Comparison of ENCODE assay signal across 1 cellular context in genomic region chr12:57782608-57783465, GRCh38.
TF ChIP-seq lines count a peak whose summit lies in the region.

TSFM (plus strand) TSS chr12:57782787; CDS start chr12:57782802, 15 bp downstream.

TF ChIP-seq in HEK293, 187 proteins besides CTCF, POLR2A, EP300 and RAD21 (continued from another document and continues in another):
- TF ChIP-seq, protein P1, sequence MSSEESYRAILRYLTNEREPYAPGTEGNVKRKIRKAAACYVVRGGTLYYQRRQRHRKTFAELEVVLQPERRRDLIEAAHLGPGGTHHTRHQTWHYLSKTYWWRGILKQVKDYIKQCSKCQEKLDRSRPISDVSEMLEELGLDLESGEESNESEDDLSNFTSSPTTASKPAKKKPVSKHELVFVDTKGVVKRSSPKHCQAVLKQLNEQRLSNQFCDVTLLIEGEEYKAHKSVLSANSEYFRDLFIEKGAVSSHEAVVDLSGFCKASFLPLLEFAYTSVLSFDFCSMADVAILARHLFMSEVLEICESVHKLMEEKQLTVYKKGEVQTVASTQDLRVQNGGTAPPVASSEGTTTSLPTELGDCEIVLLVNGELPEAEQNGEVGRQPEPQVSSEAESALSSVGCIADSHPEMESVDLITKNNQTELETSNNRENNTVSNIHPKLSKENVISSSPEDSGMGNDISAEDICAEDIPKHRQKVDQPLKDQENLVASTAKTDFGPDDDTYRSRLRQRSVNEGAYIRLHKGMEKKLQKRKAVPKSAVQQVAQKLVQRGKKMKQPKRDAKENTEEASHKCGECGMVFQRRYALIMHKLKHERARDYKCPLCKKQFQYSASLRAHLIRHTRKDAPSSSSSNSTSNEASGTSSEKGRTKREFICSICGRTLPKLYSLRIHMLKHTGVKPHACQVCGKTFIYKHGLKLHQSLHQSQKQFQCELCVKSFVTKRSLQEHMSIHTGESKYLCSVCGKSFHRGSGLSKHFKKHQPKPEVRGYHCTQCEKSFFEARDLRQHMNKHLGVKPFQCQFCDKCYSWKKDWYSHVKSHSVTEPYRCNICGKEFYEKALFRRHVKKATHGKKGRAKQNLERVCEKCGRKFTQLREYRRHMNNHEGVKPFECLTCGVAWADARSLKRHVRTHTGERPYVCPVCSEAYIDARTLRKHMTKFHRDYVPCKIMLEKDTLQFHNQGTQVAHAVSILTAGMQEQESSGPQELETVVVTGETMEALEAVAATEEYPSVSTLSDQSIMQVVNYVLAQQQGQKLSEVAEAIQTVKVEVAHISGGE (tag by site-specific recombination; conservative IDR thresholded peaks at IDR 0.05; ENCODE audit: low read depth), result peak; percentile 93
- TF ChIP-seq ZNF311 (tag by site-specific recombination; IDR thresholded peaks at IDR 0.05; ENCODE audit: borderline replicate concordance) (no peak), ZNF133 (tag by site-specific recombination; IDR thresholded peaks at IDR 0.05) (0 out of 2 replicates have a peak, but pooled peaks have one; percentile 26), ZNF292 (tag by site-specific recombination; IDR thresholded peaks at IDR 0.05; ENCODE audit: borderline replicate concordance, low read depth) (no peak), ZSCAN16 (tag by site-specific recombination; IDR thresholded peaks at IDR 0.05) (no peak; the same call in 1 of the 2 replicates), ZNF248 (tag by site-specific recombination; IDR thresholded peaks at IDR 0.05) (no peak), ZBTB6 (tag by site-specific recombination; IDR thresholded peaks at IDR 0.05) (no peak), REPIN1 (tag by site-specific recombination; IDR thresholded peaks at IDR 0.05; ENCODE audit: low read depth) (peak; percentile 84), ZNF530 (tag by site-specific recombination; IDR thresholded peaks at IDR 0.05; ENCODE audit: low read depth) (no peak), ZNF629 (tag by site-specific recombination; IDR thresholded peaks at IDR 0.05) (peak; percentile 87), ZNF791 (tag by site-specific recombination; IDR thresholded peaks at IDR 0.05) (no peak), ZNF112 (tag by site-specific recombination; IDR thresholded peaks at IDR 0.05) (no peak), ZNF366 (tag by site-specific recombination; conservative IDR thresholded peaks at IDR 0.05) (peak; percentile 69), SP3 (tag by site-specific recombination; IDR thresholded peaks at IDR 0.05) (peak; percentile 62), ZNF184 (tag by site-specific recombination; IDR thresholded peaks at IDR 0.05) (peak; percentile 73; the same call in 1 of the 2 replicates), ZNF768 (tag by site-specific recombination; IDR thresholded peaks at IDR 0.05) (no peak), ZNF155 (tag by site-specific recombination; IDR thresholded peaks at IDR 0.05) (no peak), BCL11A (tag by site-specific recombination; IDR thresholded peaks at IDR 0.05; ENCODE audit: low read depth) (no peak), SETDB1 (IDR thresholded peaks at IDR 0.05; ENCODE audit: insufficient read length, low read length) (no peak), SALL2 (tag by site-specific recombination; IDR thresholded peaks at IDR 0.05; ENCODE audit: borderline replicate concordance) (no peak), TCF7L2 (IDR thresholded peaks at IDR 0.05; ENCODE audit: borderline replicate concordance, low read depth, low read length) (no peak), GLI2 (tag by site-specific recombination; IDR thresholded peaks at IDR 0.05; ENCODE audit: borderline replicate concordance, low read depth) (no peak; the same call in 1 of the 2 replicates), ZNF394 (tag by site-specific recombination; IDR thresholded peaks at IDR 0.05; ENCODE audit: borderline replicate concordance) (peak; percentile 82), ZEB2 (tag by site-specific recombination; IDR thresholded peaks at IDR 0.05) (peak; percentile 97), ZNF677 (tag by site-specific recombination; IDR thresholded peaks at IDR 0.05) (no peak), AEBP2 (tag by site-specific recombination; IDR thresholded peaks at IDR 0.05; ENCODE audit: borderline replicate concordance) (peak; percentile 64; the same call in 1 of the 2 replicates), ZNF777 (tag by site-specific recombination; IDR thresholded peaks at IDR 0.05; ENCODE audit: borderline replicate concordance) (peak; percentile 69; the same call in 1 of the 2 replicates), ZSCAN5A (tag by site-specific recombination; IDR thresholded peaks at IDR 0.05) (peak; percentile 89), ZNF121 (tag by site-specific recombination; IDR thresholded peaks at IDR 0.05) (peak; percentile 44; the same call in 1 of the 2 replicates), HOXA7 (CRISPR knock-in tag; IDR thresholded peaks at IDR 0.05; ENCODE audit: borderline replicate concordance) (no peak), KLF7 (tag by site-specific recombination; IDR thresholded peaks at IDR 0.05; ENCODE audit: borderline replicate concordance) (no peak; the same call in 1 of the 2 replicates), HOXD13 (CRISPR knock-in tag; IDR thresholded peaks at IDR 0.05; ENCODE audit: borderline replicate concordance) (0 out of 2 replicates have a peak, but pooled peaks have one; percentile 6), ZFP69B (tag by site-specific recombination; IDR thresholded peaks at IDR 0.05) (peak; percentile 78), ZNF302 (tag by site-specific recombination; IDR thresholded peaks at IDR 0.05; ENCODE audit: low read depth) (no peak), ZNF2 (tag by site-specific recombination; IDR thresholded peaks at IDR 0.05) (peak; percentile 96), ZNF785 (tag by site-specific recombination; IDR thresholded peaks at IDR 0.05) (peak; percentile 73), ZBTB48 (tag by site-specific recombination; IDR thresholded peaks at IDR 0.05) (peak; percentile 93), IKZF3 (tag by site-specific recombination; IDR thresholded peaks at IDR 0.05) (no peak), ZNF404 (tag by site-specific recombination; IDR thresholded peaks at IDR 0.05) (no peak), ZNF645 (tag by site-specific recombination; IDR thresholded peaks at IDR 0.05) (peak; percentile 48; the same call in 1 of the 2 replicates), YY1 (tag by site-specific recombination; IDR thresholded peaks at IDR 0.05) (peak; percentile 72; the same call in 1 of the 2 replicates)
- TF ChIP-seq, protein P2, sequence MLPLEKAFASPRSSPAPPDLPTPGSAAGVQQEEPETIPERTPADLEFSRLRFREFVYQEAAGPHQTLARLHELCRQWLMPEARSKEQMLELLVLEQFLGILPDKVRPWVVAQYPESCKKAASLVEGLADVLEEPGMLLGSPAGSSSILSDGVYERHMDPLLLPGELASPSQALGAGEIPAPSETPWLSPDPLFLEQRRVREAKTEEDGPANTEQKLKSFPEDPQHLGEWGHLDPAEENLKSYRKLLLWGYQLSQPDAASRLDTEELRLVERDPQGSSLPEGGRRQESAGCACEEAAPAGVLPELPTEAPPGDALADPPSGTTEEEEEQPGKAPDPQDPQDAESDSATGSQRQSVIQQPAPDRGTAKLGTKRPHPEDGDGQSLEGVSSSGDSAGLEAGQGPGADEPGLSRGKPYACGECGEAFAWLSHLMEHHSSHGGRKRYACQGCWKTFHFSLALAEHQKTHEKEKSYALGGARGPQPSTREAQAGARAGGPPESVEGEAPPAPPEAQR (tag by site-specific recombination; IDR thresholded peaks at IDR 0.05), result no peak; the same call in 1 of the 2 replicates
- TF ChIP-seq, protein P3, sequence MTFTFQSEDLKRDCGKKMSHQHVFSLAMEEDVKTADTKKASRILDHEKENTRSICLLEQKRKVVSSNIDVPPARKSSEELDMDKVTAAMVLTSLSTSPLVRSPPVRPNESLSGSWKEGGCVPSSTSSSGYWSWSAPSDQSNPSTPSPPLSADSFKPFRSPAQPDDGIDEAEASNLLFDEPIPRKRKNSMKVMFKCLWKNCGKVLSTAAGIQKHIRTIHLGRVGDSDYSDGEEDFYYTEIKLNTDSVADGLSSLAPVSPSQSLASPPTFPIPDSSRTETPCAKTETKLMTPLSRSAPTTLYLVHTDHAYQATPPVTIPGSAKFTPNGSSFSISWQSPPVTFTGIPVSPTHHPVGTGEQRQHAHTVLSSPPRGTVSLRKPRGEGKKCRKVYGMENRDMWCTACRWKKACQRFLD (tag by site-specific recombination; IDR thresholded peaks at IDR 0.05), result no peak
- TF ChIP-seq, protein P4, sequence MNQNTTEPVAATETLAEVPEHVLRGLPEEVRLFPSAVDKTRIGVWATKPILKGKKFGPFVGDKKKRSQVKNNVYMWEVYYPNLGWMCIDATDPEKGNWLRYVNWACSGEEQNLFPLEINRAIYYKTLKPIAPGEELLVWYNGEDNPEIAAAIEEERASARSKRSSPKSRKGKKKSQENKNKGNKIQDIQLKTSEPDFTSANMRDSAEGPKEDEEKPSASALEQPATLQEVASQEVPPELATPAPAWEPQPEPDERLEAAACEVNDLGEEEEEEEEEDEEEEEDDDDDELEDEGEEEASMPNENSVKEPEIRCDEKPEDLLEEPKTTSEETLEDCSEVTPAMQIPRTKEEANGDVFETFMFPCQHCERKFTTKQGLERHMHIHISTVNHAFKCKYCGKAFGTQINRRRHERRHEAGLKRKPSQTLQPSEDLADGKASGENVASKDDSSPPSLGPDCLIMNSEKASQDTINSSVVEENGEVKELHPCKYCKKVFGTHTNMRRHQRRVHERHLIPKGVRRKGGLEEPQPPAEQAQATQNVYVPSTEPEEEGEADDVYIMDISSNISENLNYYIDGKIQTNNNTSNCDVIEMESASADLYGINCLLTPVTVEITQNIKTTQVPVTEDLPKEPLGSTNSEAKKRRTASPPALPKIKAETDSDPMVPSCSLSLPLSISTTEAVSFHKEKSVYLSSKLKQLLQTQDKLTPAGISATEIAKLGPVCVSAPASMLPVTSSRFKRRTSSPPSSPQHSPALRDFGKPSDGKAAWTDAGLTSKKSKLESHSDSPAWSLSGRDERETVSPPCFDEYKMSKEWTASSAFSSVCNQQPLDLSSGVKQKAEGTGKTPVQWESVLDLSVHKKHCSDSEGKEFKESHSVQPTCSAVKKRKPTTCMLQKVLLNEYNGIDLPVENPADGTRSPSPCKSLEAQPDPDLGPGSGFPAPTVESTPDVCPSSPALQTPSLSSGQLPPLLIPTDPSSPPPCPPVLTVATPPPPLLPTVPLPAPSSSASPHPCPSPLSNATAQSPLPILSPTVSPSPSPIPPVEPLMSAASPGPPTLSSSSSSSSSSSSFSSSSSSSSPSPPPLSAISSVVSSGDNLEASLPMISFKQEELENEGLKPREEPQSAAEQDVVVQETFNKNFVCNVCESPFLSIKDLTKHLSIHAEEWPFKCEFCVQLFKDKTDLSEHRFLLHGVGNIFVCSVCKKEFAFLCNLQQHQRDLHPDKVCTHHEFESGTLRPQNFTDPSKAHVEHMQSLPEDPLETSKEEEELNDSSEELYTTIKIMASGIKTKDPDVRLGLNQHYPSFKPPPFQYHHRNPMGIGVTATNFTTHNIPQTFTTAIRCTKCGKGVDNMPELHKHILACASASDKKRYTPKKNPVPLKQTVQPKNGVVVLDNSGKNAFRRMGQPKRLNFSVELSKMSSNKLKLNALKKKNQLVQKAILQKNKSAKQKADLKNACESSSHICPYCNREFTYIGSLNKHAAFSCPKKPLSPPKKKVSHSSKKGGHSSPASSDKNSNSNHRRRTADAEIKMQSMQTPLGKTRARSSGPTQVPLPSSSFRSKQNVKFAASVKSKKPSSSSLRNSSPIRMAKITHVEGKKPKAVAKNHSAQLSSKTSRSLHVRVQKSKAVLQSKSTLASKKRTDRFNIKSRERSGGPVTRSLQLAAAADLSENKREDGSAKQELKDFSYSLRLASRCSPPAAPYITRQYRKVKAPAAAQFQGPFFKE (tag by site-specific recombination; IDR thresholded peaks at IDR 0.05; ENCODE audit: borderline replicate concordance), result no peak
- TF ChIP-seq, protein P5, sequence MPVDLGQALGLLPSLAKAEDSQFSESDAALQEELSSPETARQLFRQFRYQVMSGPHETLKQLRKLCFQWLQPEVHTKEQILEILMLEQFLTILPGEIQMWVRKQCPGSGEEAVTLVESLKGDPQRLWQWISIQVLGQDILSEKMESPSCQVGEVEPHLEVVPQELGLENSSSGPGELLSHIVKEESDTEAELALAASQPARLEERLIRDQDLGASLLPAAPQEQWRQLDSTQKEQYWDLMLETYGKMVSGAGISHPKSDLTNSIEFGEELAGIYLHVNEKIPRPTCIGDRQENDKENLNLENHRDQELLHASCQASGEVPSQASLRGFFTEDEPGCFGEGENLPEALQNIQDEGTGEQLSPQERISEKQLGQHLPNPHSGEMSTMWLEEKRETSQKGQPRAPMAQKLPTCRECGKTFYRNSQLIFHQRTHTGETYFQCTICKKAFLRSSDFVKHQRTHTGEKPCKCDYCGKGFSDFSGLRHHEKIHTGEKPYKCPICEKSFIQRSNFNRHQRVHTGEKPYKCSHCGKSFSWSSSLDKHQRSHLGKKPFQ (tag by site-specific recombination; IDR thresholded peaks at IDR 0.05), result no peak
